Comparison of ENCODE assay signal across 9 cellular contexts in genomic region chr7:44080686-44081265, GRCh38. TPM values are rescaled to one million over a fixed set of nuclear protein-coding genes. Genes with fewer than 3 reads are reported as not detected.
DNase-seq lines count a peak whose midpoint lies in the region; ATAC-seq and TF ChIP-seq lines count a peak whose summit lies in the region.
"Had no signal": no experiment of that assay in that cellular context is flagged by ENCODE, and none has a peak within 500 bp of the region (broad histone marks: within the 10 kb centered on the region; RNA-seq: fewer than 3 reads in every experiment).

No MANE protein-coding gene starts in this region.

- intact Hi-C loops in CD14-positive monocyte (cut with micrococcal nuclease): loop anchor here (5.0 to 10.0 kb wide), 3 partner anchors 42 to 412 kb away; partner anchors contain the start of genes POLD2 (in 2 of the 2) and NUDCD3 (in 1 of the 2)
- intact Hi-C loops in colonic mucosa (cut with DNase I): loop anchor here (5.0 kb wide), 1 partner anchor 42 kb away; the partner anchor contains the start of gene POLD2
- intact Hi-C loops in natural killer cell (cut with micrococcal nuclease): loop anchor here (5.0 kb wide), 3 partner anchors 33 to 1032 kb away; partner anchors contain the start of genes TBRG4 and YKT6

- DNase-seq in CD14-positive monocyte (ENCODE audit: low spot score): no peak
- no peak for DNase-seq in LNCaP clone FGC (ENCODE audit: low read depth)
- DNase-seq in colonic mucosa: no peak
- no peak for DNase-seq in natural killer cell
- no peak for DNase-seq in activated CD4-positive, CD25-positive, alpha-beta regulatory T cell treated with anti-CD3 and anti-CD28 coated beads, Interleukin-2, amount 50 U/mL, for 72 hours
- no peak for DNase-seq in KBM-7
- no peak for DNase-seq in BE2C
- DNase-seq in SHP77 treated with DMSO at 0.1 percent for 48 hours (lab: John Stamatoyannopoulos, UW): no peak
- DNase-seq: HCEC 1CT had no signal

- H3K9ac ChIP-seq in colonic mucosa (ENCODE audit: low read depth in 2 of 2, low read length in 2 of 2): no peak overlapping the region

- no peaks in the 10 kb centered on the region for H3K9me3 ChIP-seq in colonic mucosa
- no peaks in the 10 kb centered on the region for H3K9me3 ChIP-seq in BE2C

- TF ChIP-seq CTCF in CD14-positive monocyte (IDR thresholded peaks at IDR 0.05) (no peak), LNCaP clone FGC (IDR thresholded peaks at IDR 0.05; ENCODE audit: control insufficient read depth, extremely low read depth, insufficient read depth) (no peak), colonic mucosa (IDR thresholded peaks at IDR 0.05) (no peak), natural killer cell (IDR thresholded peaks at IDR 0.05) (no peak), BE2C (IDR thresholded peaks at IDR 0.05; ENCODE audit: low read depth, low read length) (no peak)

- H3K27me3 ChIP-seq in colonic mucosa (no peaks in the 10 kb centered on the region), BE2C (no peaks in the 10 kb centered on the region)

- ATAC-seq in natural killer cell: no peak

- H3K36me3 ChIP-seq in colonic mucosa (peaks cover 25% of the 10 kb centered on the region), BE2C (peaks cover 12% of the 10 kb centered on the region)

- H3K36me3 Mint-ChIP-seq in CD14-positive monocyte (peaks cover 52 to 53% of the 10 kb centered on the region in 2 donors), natural killer cell (peaks cover 9% of the 10 kb centered on the region)

- H3K4me3 Mint-ChIP-seq in CD14-positive monocyte (peak overlapping the region; percentile 26 to 78), natural killer cell (peak overlapping the region; percentile 94)

- H3K27me3 Mint-ChIP-seq in CD14-positive monocyte (ENCODE audit: low read depth in 3 of 3): peaks cover 0 to 11% (median 0%) of the 10 kb centered on the region in 3 donors
- H3K27me3 Mint-ChIP-seq in natural killer cell (ENCODE audit: low read depth in 2 of 2): no peaks in the 10 kb centered on the region

- in situ Hi-C loops in KBM-7 (cut with MboI; ENCODE audit: low pct_unique_long_range_greater_than_20kb, low sequenced_read_pairs): no loop called here

- H3K9me3 Mint-ChIP-seq in CD14-positive monocyte: no peaks in the 10 kb centered on the region
- H3K9me3 Mint-ChIP-seq in natural killer cell: no peaks in the 10 kb centered on the region

- peak overlapping the region; percentile 99 for H3K27ac ChIP-seq in colonic mucosa

- H3K4me1 Mint-ChIP-seq in CD14-positive monocyte (peaks cover 25% of the 10 kb centered on the region), natural killer cell (peaks cover 36 to 38% of the 10 kb centered on the region in 2 donors)

- peak overlapping the region; percentile 91 to 98 (median 94) for H3K27ac Mint-ChIP-seq in CD14-positive monocyte
- H3K27ac Mint-ChIP-seq in natural killer cell: peak overlapping the region; percentile 93

- H3K4me3 ChIP-seq in LNCaP clone FGC (ENCODE audit: low read depth, low read length): peak overlapping the region; percentile 81
- no peak overlapping the region for H3K4me3 ChIP-seq in colonic mucosa
- H3K4me3 ChIP-seq in BE2C (ENCODE audit: low read depth, low read length): no peak overlapping the region

- H3K4me1 ChIP-seq in colonic mucosa (peaks cover 7% of the 10 kb centered on the region), BE2C (no peaks in the 10 kb centered on the region)

RNA-seq across cellular contexts. Expression of gene POLM, which starts 1.6 kb away (rescaled TPM):
- 1 to 10 TPM; 4.8 TPM for polyA plus RNA-seq in CD14-positive monocyte
- total RNA-seq in colonic mucosa (10 to 100 TPM; 17.2 to 25.9 TPM), natural killer cell (10 to 100 TPM; 41.7 to 74.1 (median 50.9) TPM)
- 21.3 TPM for polyA plus RNA-seq in BE2C (2012; ENCODE audit: insufficient read depth, insufficient read length, low read depth)

RNA-seq across cellular contexts. Expression of gene PGAM2, which starts 15.4 kb away (rescaled TPM):
- polyA plus RNA-seq in CD14-positive monocyte: not detected
- total RNA-seq in colonic mucosa (under 1 TPM; 0.29 to 0.52 TPM), natural killer cell (1 to 10 TPM; 1.0 to 1.9 (median 1.5) TPM)
- polyA plus RNA-seq in BE2C (2012; ENCODE audit: insufficient read depth, insufficient read length, low read depth): 207 TPM

RNA-seq across cellular contexts. Expression of gene AEBP1, which starts 23.4 kb away (rescaled TPM):
- not detected for polyA plus RNA-seq in CD14-positive monocyte
- total RNA-seq in colonic mucosa: 10 to 100 TPM; 21.4 to 30.4 TPM
- 1 to 10 TPM; 3.3 to 9.0 (median 6.4) TPM for total RNA-seq in natural killer cell
- 21.3 TPM for polyA plus RNA-seq in BE2C (2012; ENCODE audit: insufficient read depth, insufficient read length, low read depth)

RNA-seq across cellular contexts. Expression of gene DBNL, which starts 36.3 kb away (rescaled TPM):
- polyA plus RNA-seq in CD14-positive monocyte: 100 to 1,000 TPM; 304 to 321 TPM
- 100 to 1,000 TPM in 1 of 2 donors, 10 to 100 TPM in 1; 81.4 to 106 TPM for total RNA-seq in colonic mucosa
- total RNA-seq in natural killer cell: 100 to 1,000 TPM; 123 to 129 (median 129) TPM
- polyA plus RNA-seq in BE2C (2012; ENCODE audit: insufficient read depth, insufficient read length, low read depth): 210 TPM

RNA-seq across cellular contexts. Expression of gene POLD2, which starts 42.6 kb away (rescaled TPM):
- polyA plus RNA-seq in CD14-positive monocyte: 10 to 100 TPM; 24.1 to 25.7 TPM
- total RNA-seq in colonic mucosa (100 to 1,000 TPM in 1 of 2 donors, 10 to 100 TPM in 1; 54.8 to 161 TPM), natural killer cell (10 to 100 TPM; 30.1 to 38.3 (median 38.1) TPM)
- polyA plus RNA-seq in BE2C (2012; ENCODE audit: insufficient read depth, insufficient read length, low read depth): 398 TPM
